19 cellular contexts compared by ENCODE assay signal in genomic region chr1:3292051-3292722, GRCh38.
A peak's percentile ranks its signal among the peaks of the same experiment; 100 is the strongest.
DNase-seq lines count a peak whose midpoint lies in the region; ATAC-seq and TF ChIP-seq lines count a peak whose summit lies in the region.
"Had no signal": no experiment of that assay in that cellular context is flagged by ENCODE, and none has a peak within 500 bp of the region (broad histone marks: within the 10 kb centered on the region; RNA-seq: fewer than 3 reads in every experiment).

No MANE protein-coding gene starts in this region.

- H3K4me3 Mint-ChIP-seq in natural killer cell: no peak overlapping the region
- H3K4me3 Mint-ChIP-seq: CD14-positive monocyte had no signal

- H3K36me3 ChIP-seq in right atrium auricular region: no peaks in the 10 kb centered on the region
- no peaks in the 10 kb centered on the region for H3K36me3 ChIP-seq in lung (ENCODE audit: control insufficient read depth in 2 of 2, insufficient read depth in 2 of 2, low read length in 2 of 2)
- no peaks in the 10 kb centered on the region for H3K36me3 ChIP-seq in upper lobe of right lung
- no peaks in the 10 kb centered on the region for H3K36me3 ChIP-seq in ascending aorta
- H3K36me3 ChIP-seq: HAP-1 had no signal

- H3K9me3 ChIP-seq in right atrium auricular region (no peaks in the 10 kb centered on the region), lung (ENCODE audit: control insufficient read depth in 2 of 2, insufficient read depth in 1 of 2, low read length in 1 of 2) (no peaks in the 10 kb centered on the region), upper lobe of right lung (no peaks in the 10 kb centered on the region), ascending aorta (no peaks in the 10 kb centered on the region)
- H3K9me3 ChIP-seq: HAP-1 had no signal

- H3K9me3 Mint-ChIP-seq in natural killer cell: no peaks in the 10 kb centered on the region
- H3K9me3 Mint-ChIP-seq: CD14-positive monocyte had no signal

- H3K4me3 ChIP-seq in right atrium auricular region (no peak overlapping the region), lung (no peak overlapping the region), upper lobe of right lung (no peak overlapping the region), ascending aorta (no peak overlapping the region)
- H3K4me3 ChIP-seq: HAP-1, PC-9 had no signal

- peaks cover 0 to 7% of the 10 kb centered on the region in 2 donors for H3K4me1 ChIP-seq in right atrium auricular region
- H3K4me1 ChIP-seq in lung (ENCODE audit: control insufficient read depth in 2 of 2, insufficient read depth in 2 of 2, low read length in 2 of 2): peaks cover 0 to 2% of the 10 kb centered on the region in 2 donors
- H3K4me1 ChIP-seq in upper lobe of right lung: no peaks in the 10 kb centered on the region
- peaks cover 4% of the 10 kb centered on the region in 2 donors for H3K4me1 ChIP-seq in ascending aorta
- H3K4me1 ChIP-seq: HAP-1 had no signal

- no peak for TF ChIP-seq CTCF in right atrium auricular region (IDR thresholded peaks at IDR 0.05)
- TF ChIP-seq CTCF in lung (IDR thresholded peaks at IDR 0.05; ENCODE audit: control extremely low read depth, extremely low read depth): no peak
- no peak for TF ChIP-seq CTCF in upper lobe of right lung (IDR thresholded peaks at IDR 0.05)
- no peak for TF ChIP-seq CTCF in ascending aorta (IDR thresholded peaks at IDR 0.05)
- no peak for TF ChIP-seq CTCF in natural killer cell (IDR thresholded peaks at IDR 0.05)

- ATAC-seq in Right ventricle myocardium inferior: peak; percentile 87
- peak; percentile 40 to 55 for ATAC-seq in left cardiac atrium
- ATAC-seq in lung (ENCODE audit: insufficient read depth, low FRiP score): no peak
- peak; percentile 69 for ATAC-seq in upper lobe of right lung
- ATAC-seq in natural killer cell: no peak
- ATAC-seq in GM21447 (IDR thresholded peaks at IDR 0.05; ENCODE audit: unreplicated experiment): no peak

- WGBS in lung, 2 donors: 70 to 79% methylated on average over 33 of the region's 33 CpGs

- intact Hi-C loops in Right ventricle myocardium inferior (cut with DNase I): loop anchor here (1.0 to 10.0 kb wide), 2 partner anchors 58 to 123 kb away; no protein-coding TSS in a partner anchor
- intact Hi-C loops in left cardiac atrium (cut with DNase I): no loop called here
- intact Hi-C loops in upper lobe of right lung (cut with DNase I): no loop called here
- intact Hi-C loops in ascending aorta (cut with DNase I): loop anchor here (5.0 kb wide), 1 partner anchor 115 kb away; no protein-coding TSS in a partner anchor
- intact Hi-C loops in natural killer cell (cut with micrococcal nuclease): no loop called here

- H3K27me3 Mint-ChIP-seq in natural killer cell (ENCODE audit: low read depth in 2 of 2): no peaks in the 10 kb centered on the region

- H3K27ac Mint-ChIP-seq in natural killer cell: no peak overlapping the region
- H3K27ac Mint-ChIP-seq: CD14-positive monocyte had no signal

- H3K36me3 Mint-ChIP-seq in natural killer cell: no peaks in the 10 kb centered on the region
- H3K36me3 Mint-ChIP-seq: CD14-positive monocyte had no signal

- H3K27me3 ChIP-seq in right atrium auricular region (no peaks in the 10 kb centered on the region), lung (ENCODE audit: control insufficient read depth, insufficient read depth) (no peaks in the 10 kb centered on the region), upper lobe of right lung (no peaks in the 10 kb centered on the region), ascending aorta (no peaks in the 10 kb centered on the region)

- H3K27ac ChIP-seq in right atrium auricular region (no peak overlapping the region), lung (ENCODE audit: low read depth in 1 of 2, low read length in 1 of 2) (peak overlapping the region in 1 of 2 donors; percentile 64), upper lobe of right lung (no peak overlapping the region), ascending aorta (no peak overlapping the region)
- H3K27ac ChIP-seq: 22Rv1, KMS-11, PC-9, RWPE1 had no signal

- DNase-seq in Right ventricle myocardium inferior (ENCODE audit: missing footprints): peak; percentile 83
- DNase-seq in right atrium auricular region (ENCODE audit: low spot score): no peak
- no peak for DNase-seq in left cardiac atrium
- peak; percentile 36 for DNase-seq in lung (ENCODE audit: low spot score)
- peak; percentile 74 for DNase-seq in upper lobe of right lung
- no peak for DNase-seq in ascending aorta (ENCODE audit: low spot score in 2 of 2)
- DNase-seq in natural killer cell: no peak
- DNase-seq: DMS79 treated with DMSO at 0.1 percent for 48 hours, NCI-H1436, NCI-H1930, NCI-H345, NCI-H526, PC-9 had no signal

- no peaks in the 10 kb centered on the region for H3K4me1 Mint-ChIP-seq in natural killer cell
- H3K4me1 Mint-ChIP-seq: CD14-positive monocyte had no signal

Comparison
In these comparisons a context has a peak if more than half of its experiments do, and no peak if none do; other contexts are left out.
1. DNase-seq: peak in Right ventricle myocardium inferior (single experiment), lung (single experiment) and upper lobe of right lung (single experiment); none in right atrium auricular region (single experiment), left cardiac atrium (single experiment), ascending aorta (0 of 2) and natural killer cell (single experiment).
2. intact Hi-C loops: an anchor here in Right ventricle myocardium inferior (1.0 to 10.0 kb wide) and ascending aorta (5.0 kb wide); none called in left cardiac atrium, upper lobe of right lung and natural killer cell.
3. ATAC-seq: peak in Right ventricle myocardium inferior (single experiment), left cardiac atrium (2 of 2) and upper lobe of right lung (single experiment); none in lung (single experiment), natural killer cell (0 of 3) and GM21447 (single experiment).